In the genomic region with DNA sequence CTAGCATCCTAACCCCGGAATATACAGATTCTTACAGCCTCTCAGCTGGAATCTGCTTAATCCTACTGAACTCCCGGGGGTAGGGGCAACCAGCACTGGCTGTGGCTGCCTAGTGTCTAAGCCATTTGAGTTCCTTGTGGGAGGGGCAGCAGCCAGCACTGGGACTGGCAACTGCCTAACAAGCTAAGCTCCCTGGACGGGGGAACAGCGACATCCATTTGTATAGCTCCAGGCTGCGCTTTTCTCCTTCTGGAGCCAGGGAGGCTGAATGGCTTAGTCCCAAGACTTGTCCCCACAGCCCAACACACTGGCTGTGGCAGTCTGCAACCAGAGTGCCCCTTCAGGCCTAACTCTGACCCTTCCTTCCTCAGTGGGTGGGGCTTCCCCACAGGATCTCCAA, we compare ENCODE assay signal across 1 cellular context.
TF ChIP-seq lines count a peak whose summit lies in the region.

No MANE protein-coding gene starts in this region.

TF ChIP-seq in GM23338, 12 proteins besides CTCF, POLR2A, EP300 and RAD21 (continued from another document):
- TF ChIP-seq, protein P1, sequence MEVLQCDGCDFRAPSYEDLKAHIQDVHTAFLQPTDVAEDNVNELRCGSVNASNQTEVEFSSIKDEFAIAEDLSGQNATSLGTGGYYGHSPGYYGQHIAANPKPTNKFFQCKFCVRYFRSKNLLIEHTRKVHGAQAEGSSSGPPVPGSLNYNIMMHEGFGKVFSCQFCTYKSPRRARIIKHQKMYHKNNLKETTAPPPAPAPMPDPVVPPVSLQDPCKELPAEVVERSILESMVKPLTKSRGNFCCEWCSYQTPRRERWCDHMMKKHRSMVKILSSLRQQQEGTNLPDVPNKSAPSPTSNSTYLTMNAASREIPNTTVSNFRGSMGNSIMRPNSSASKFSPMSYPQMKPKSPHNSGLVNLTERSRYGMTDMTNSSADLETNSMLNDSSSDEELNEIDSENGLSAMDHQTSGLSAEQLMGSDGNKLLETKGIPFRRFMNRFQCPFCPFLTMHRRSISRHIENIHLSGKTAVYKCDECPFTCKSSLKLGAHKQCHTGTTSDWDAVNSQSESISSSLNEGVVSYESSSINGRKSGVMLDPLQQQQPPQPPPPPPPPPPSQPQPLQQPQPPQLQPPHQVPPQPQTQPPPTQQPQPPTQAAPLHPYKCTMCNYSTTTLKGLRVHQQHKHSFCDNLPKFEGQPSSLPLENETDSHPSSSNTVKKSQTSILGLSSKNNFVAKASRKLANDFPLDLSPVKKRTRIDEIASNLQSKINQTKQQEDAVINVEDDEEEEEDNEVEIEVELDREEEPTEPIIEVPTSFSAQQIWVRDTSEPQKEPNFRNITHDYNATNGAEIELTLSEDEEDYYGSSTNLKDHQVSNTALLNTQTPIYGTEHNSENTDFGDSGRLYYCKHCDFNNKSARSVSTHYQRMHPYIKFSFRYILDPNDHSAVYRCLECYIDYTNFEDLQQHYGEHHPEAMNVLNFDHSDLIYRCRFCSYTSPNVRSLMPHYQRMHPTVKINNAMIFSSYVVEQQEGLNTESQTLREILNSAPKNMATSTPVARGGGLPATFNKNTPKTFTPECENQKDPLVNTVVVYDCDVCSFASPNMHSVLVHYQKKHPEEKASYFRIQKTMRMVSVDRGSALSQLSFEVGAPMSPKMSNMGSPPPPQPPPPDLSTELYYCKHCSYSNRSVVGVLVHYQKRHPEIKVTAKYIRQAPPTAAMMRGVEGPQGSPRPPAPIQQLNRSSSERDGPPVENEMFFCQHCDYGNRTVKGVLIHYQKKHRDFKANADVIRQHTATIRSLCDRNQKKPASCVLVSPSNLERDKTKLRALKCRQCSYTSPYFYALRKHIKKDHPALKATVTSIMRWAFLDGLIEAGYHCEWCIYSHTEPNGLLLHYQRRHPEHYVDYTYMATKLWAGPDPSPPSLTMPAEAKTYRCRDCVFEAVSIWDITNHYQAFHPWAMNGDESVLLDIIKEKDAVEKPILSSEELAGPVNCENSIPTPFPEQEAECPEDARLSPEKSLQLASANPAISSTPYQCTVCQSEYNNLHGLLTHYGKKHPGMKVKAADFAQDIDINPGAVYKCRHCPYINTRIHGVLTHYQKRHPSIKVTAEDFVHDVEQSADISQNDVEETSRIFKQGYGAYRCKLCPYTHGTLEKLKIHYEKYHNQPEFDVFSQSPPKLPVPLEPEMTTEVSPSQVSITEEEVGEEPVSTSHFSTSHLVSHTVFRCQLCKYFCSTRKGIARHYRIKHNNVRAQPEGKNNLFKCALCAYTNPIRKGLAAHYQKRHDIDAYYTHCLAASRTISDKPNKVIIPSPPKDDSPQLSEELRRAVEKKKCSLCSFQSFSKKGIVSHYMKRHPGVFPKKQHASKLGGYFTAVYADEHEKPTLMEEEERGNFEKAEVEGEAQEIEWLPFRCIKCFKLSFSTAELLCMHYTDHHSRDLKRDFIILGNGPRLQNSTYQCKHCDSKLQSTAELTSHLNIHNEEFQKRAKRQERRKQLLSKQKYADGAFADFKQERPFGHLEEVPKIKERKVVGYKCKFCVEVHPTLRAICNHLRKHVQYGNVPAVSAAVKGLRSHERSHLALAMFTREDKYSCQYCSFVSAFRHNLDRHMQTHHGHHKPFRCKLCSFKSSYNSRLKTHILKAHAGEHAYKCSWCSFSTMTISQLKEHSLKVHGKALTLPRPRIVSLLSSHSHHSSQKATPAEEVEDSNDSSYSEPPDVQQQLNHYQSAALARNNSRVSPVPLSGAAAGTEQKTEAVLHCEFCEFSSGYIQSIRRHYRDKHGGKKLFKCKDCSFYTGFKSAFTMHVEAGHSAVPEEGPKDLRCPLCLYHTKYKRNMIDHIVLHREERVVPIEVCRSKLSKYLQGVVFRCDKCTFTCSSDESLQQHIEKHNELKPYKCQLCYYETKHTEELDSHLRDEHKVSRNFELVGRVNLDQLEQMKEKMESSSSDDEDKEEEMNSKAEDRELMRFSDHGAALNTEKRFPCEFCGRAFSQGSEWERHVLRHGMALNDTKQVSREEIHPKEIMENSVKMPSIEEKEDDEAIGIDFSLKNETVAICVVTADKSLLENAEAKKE (CRISPR knock-in tag; IDR thresholded peaks at IDR 0.05), result no peak
- TF ChIP-seq, protein P2, sequence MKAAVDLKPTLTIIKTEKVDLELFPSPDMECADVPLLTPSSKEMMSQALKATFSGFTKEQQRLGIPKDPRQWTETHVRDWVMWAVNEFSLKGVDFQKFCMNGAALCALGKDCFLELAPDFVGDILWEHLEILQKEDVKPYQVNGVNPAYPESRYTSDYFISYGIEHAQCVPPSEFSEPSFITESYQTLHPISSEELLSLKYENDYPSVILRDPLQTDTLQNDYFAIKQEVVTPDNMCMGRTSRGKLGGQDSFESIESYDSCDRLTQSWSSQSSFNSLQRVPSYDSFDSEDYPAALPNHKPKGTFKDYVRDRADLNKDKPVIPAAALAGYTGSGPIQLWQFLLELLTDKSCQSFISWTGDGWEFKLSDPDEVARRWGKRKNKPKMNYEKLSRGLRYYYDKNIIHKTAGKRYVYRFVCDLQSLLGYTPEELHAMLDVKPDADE (IDR thresholded peaks at IDR 0.05), result no peak
- no peak for TF ChIP-seq EZH2 (IDR thresholded peaks at IDR 0.05; ENCODE audit: low read depth, unreplicated experiment)
- TF ChIP-seq ZNF331 (CRISPR knock-in tag; IDR thresholded peaks at IDR 0.05; ENCODE audit: low read depth), result no peak
- TF ChIP-seq POLR2AphosphoS5 (IDR thresholded peaks at IDR 0.05; ENCODE audit: low read depth), result no peak
- TF ChIP-seq, protein P3, sequence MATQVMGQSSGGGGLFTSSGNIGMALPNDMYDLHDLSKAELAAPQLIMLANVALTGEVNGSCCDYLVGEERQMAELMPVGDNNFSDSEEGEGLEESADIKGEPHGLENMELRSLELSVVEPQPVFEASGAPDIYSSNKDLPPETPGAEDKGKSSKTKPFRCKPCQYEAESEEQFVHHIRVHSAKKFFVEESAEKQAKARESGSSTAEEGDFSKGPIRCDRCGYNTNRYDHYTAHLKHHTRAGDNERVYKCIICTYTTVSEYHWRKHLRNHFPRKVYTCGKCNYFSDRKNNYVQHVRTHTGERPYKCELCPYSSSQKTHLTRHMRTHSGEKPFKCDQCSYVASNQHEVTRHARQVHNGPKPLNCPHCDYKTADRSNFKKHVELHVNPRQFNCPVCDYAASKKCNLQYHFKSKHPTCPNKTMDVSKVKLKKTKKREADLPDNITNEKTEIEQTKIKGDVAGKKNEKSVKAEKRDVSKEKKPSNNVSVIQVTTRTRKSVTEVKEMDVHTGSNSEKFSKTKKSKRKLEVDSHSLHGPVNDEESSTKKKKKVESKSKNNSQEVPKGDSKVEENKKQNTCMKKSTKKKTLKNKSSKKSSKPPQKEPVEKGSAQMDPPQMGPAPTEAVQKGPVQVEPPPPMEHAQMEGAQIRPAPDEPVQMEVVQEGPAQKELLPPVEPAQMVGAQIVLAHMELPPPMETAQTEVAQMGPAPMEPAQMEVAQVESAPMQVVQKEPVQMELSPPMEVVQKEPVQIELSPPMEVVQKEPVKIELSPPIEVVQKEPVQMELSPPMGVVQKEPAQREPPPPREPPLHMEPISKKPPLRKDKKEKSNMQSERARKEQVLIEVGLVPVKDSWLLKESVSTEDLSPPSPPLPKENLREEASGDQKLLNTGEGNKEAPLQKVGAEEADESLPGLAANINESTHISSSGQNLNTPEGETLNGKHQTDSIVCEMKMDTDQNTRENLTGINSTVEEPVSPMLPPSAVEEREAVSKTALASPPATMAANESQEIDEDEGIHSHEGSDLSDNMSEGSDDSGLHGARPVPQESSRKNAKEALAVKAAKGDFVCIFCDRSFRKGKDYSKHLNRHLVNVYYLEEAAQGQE (IDR thresholded peaks at IDR 0.05; ENCODE audit: unreplicated experiment), result no peak
- no peak for TF ChIP-seq ZNF114 (CRISPR knock-in tag; IDR thresholded peaks at IDR 0.05)
- TF ChIP-seq NANOG (IDR thresholded peaks at IDR 0.05; ENCODE audit: borderline replicate concordance), result no peak
- TF ChIP-seq EZH2phosphoT487 (IDR thresholded peaks at IDR 0.05; ENCODE audit: unreplicated experiment), result no peak
- no peak for TF ChIP-seq JUNB (IDR thresholded peaks at IDR 0.05; ENCODE audit: unreplicated experiment)
TF ChIP-seq in GM23338: peak in this region for 0.
